8 cellular contexts compared by ENCODE assay signal in the genomic region with DNA sequence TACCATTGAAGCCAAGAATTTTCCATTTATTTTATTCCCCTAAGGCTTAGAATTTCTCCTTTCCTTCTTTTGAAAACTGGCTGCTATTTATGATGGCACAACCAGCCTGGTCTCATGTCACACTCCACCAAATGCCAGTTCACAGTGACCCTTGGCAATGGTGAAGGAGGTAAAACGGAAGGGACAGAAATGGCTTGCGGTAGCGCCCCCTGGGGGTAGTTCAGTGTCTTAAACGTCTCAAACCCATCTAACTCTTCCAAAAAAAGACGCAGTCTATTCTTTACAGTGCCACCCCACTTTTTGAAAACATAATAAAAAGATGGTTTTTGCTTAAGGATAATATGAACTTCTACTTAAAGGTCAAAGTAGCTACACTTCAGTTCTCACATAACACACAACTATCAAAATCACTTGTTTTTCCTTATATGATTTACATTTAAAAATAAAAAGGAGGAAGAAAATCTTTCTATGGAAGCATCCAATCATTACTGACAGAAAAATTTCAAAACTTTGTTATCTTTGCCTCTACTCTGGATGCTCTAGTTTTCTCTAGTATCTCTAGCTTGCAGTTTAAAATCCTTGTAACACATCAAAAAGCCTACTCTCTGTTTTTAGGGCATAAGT. TPM values are rescaled to one million over a fixed set of nuclear protein-coding genes. Genes with fewer than 3 reads are reported as not detected.
A peak's percentile ranks its signal among the peaks of the same experiment; 100 is the strongest.
DNase-seq lines count a peak whose midpoint lies in the region; ATAC-seq and TF ChIP-seq lines count a peak whose summit lies in the region.

No MANE protein-coding gene starts in this region.

- no peaks in the 10 kb centered on the region for H3K9me3 ChIP-seq in trophoblast cell (ENCODE audit: insufficient read depth, low read depth, low read length)

- H3K18ac ChIP-seq in trophoblast cell (ENCODE audit: low read length) = no peak overlapping the region

- no peak overlapping the region for H3K23ac ChIP-seq in trophoblast cell (ENCODE audit: low read length)

- H4K12ac ChIP-seq in trophoblast cell (ENCODE audit: low read depth, low read length) = no peak overlapping the region

- H3K36me3 ChIP-seq in trophoblast cell (ENCODE audit: control insufficient read depth in 1 of 2, insufficient read depth in 2 of 2, low read length in 2 of 2) = peaks cover 0 to 8% of the 10 kb centered on the region in 2 experiments

- H3K27me3 ChIP-seq in trophoblast cell (ENCODE audit: insufficient read depth, low read length) = no peaks in the 10 kb centered on the region

- no peaks in the 10 kb centered on the region for H3K79me2 ChIP-seq in trophoblast cell (ENCODE audit: control insufficient read depth, insufficient read depth, low read length, poor library complexity)

- H2AFZ ChIP-seq in trophoblast cell (ENCODE audit: insufficient read depth, low read length, poor library complexity) = no peak overlapping the region

- H2AK5ac ChIP-seq in trophoblast cell (ENCODE audit: low read length) = no peak overlapping the region

- H2BK120ac ChIP-seq in trophoblast cell (ENCODE audit: insufficient read depth, low read length, poor library complexity) = no peak overlapping the region

- no peak overlapping the region for H3K4me2 ChIP-seq in trophoblast cell (ENCODE audit: low read length)

- CTCF ChIA-PET in activated CD4-positive, alpha-beta memory T cell treated with anti-CD3 and anti-CD28 coated beads, Interleukin-2, amount 10 ng/mL, durations not matched to agents 7 days and 5 days (lab: Charles Lee) = interaction anchor here (0.9 to 4.0 kb wide), 17 partner anchors 8 to 97 kb away, joined by 3 to 22 read pairs (median 5); a partner anchor contains a TSS

- POLR2A ChIA-PET in activated CD4-positive, alpha-beta memory T cell treated with anti-CD3 and anti-CD28 coated beads, Interleukin-2, amount 10 ng/mL, durations not matched to agents 7 days and 5 days (lab: Charles Lee) = interaction anchor here (1.2 to 1.5 kb wide), 2 partner anchors 28 to 67 kb away, joined by 4 read pairs; a partner anchor contains a TSS

- H4K8ac ChIP-seq in trophoblast cell (ENCODE audit: low read depth, low read length) = no peak overlapping the region

- no peak overlapping the region for H2BK5ac ChIP-seq in trophoblast cell (ENCODE audit: low read depth, low read length, poor library complexity)

- H3K4me3 ChIP-seq in trophoblast cell (ENCODE audit: low read depth, low read length) = no peak overlapping the region

- H3K9ac ChIP-seq in trophoblast cell (ENCODE audit: low read length) = no peak overlapping the region

- no peak overlapping the region for H3K14ac ChIP-seq in trophoblast cell (ENCODE audit: low read length)

- H3K27me3 Mint-ChIP-seq in activated CD4-positive, alpha-beta memory T cell treated with anti-CD3 and anti-CD28 coated beads, Interleukin-2, amount 10 ng/mL, durations not matched to agents 7 days and 5 days = no peaks in the 10 kb centered on the region

- peaks cover 24% of the 10 kb centered on the region for H3K4me1 Mint-ChIP-seq in activated CD4-positive, alpha-beta memory T cell treated with anti-CD3 and anti-CD28 coated beads, Interleukin-2, amount 10 ng/mL, durations not matched to agents 7 days and 5 days

- H4K91ac ChIP-seq in trophoblast cell (ENCODE audit: low read depth, low read length) = no peak overlapping the region

- DNase-seq in activated CD4-positive, CD25-positive, alpha-beta regulatory T cell (lab: John Stamatoyannopoulos, UW) = peak; percentile 25 to 43 (median 32)
- peak; percentile 4 for DNase-seq in NCI-H1105 (lab: John Stamatoyannopoulos, UW)
- DNase-seq in activated CD4-positive, alpha-beta memory T cell treated with anti-CD3 and anti-CD28 coated beads, Interleukin-2, amount 10 ng/mL, durations not matched to agents 7 days and 5 days = peak; percentile 58
- peak; percentile 85 to 91 for DNase-seq in erythroblast (lab: John Stamatoyannopoulos, UW)
- DNase-seq in trophoblast cell = peak; percentile 62 to 76
- DNase-seq in HPDE6-E6E7 (ENCODE audit: extremely low spot score) = no peak

- WGBS in trophoblast cell (ENCODE audit: extremely low coverage, insufficient coverage, insufficient read length) = no CpG with 5 or more reads among the region's 5 CpGs

- no peak for TF ChIP-seq POLR2A in erythroblast (IDR thresholded peaks at IDR 0.05; ENCODE audit: low read length)

- H3K36me3 Mint-ChIP-seq in activated CD4-positive, alpha-beta memory T cell treated with anti-CD3 and anti-CD28 coated beads, Interleukin-2, amount 10 ng/mL, durations not matched to agents 7 days and 5 days (ENCODE audit: low read depth) = peaks cover 45% of the 10 kb centered on the region

- no peak overlapping the region for H3K4me3 Mint-ChIP-seq in activated CD4-positive, alpha-beta memory T cell treated with anti-CD3 and anti-CD28 coated beads, Interleukin-2, amount 10 ng/mL, durations not matched to agents 7 days and 5 days

- H3K4ac ChIP-seq in trophoblast cell (ENCODE audit: low read depth, low read length) = no peak overlapping the region

- no peak for ATAC-seq in activated CD4-positive, CD25-positive, alpha-beta regulatory T cell treated with anti-CD3 and anti-CD28 coated beads, Interleukin-2, amount 50 U/mL, for 24 hours
- ATAC-seq in HG03175 (IDR thresholded peaks at IDR 0.05; ENCODE audit: unreplicated experiment) = no peak

- H3K79me1 ChIP-seq in trophoblast cell (ENCODE audit: low read length) = no peaks in the 10 kb centered on the region

- H3K27ac Mint-ChIP-seq in activated CD4-positive, alpha-beta memory T cell treated with anti-CD3 and anti-CD28 coated beads, Interleukin-2, amount 10 ng/mL, durations not matched to agents 7 days and 5 days = no peak overlapping the region

- H2BK12ac ChIP-seq in trophoblast cell (ENCODE audit: low read length) = no peak overlapping the region

- no peak overlapping the region for H3K27ac ChIP-seq in trophoblast cell (ENCODE audit: low read depth, low read length)

- H3K4me1 ChIP-seq in trophoblast cell (ENCODE audit: control insufficient read depth in 1 of 2, insufficient read depth in 2 of 2, low read length in 2 of 2) = no peaks in the 10 kb centered on the region

- no peaks in the 10 kb centered on the region for H3K9me3 Mint-ChIP-seq in activated CD4-positive, alpha-beta memory T cell treated with anti-CD3 and anti-CD28 coated beads, Interleukin-2, amount 10 ng/mL, durations not matched to agents 7 days and 5 days

RNA-seq across cellular contexts. Expression of a gene that starts 28.0 kb away (rescaled TPM):
- total RNA-seq in activated CD4-positive, alpha-beta memory T cell treated with anti-CD3 and anti-CD28 coated beads, Interleukin-2, amount 10 ng/mL, durations not matched to agents 7 days and 5 days = 1 to 10 TPM; 8.0 to 8.5 TPM
- polyA plus RNA-seq in trophoblast cell (2013) = 13.9 and 14.0 TPM in 2 replicates
